In the genomic region with DNA sequence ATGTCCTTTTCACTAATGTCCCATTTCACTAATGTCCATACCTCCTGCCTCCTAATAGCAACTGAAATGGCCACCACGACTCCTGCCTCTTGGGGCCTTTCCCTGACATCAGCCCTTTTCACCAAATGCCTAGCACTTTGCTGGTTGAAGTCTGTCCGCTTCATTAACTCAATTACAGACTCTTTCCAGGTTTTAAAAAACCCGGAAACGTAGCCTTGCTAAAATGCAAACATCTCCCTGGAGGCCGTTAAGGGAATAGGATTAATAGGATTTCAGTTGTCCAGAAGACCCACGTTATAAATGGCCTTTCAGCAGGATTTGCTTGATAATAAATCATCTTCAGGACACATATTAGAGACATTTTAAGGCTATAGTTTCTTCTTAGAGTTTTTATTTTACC, we compare ENCODE assay signal across 11 cellular contexts.
"Had no signal": no experiment of that assay in that cellular context is flagged by ENCODE, and none has a peak within 500 bp of the region (broad histone marks: within the 10 kb centered on the region; RNA-seq: fewer than 3 reads in every experiment).

No MANE protein-coding gene starts in this region.

- H3K4me1 Mint-ChIP-seq: activated naive CD4-positive, alpha-beta T cell treated with anti-CD3 and anti-CD28 coated beads, Interleukin-2, amount 50 U/mL, for 24 hours had no signal

- FAIRE-seq: endometrium, pancreas had no signal

- DNase-seq: amniotic stem cell; brain microvascular endothelial cell; head of caudate nucleus; left lung; pancreas; stimulated activated CD4-positive, alpha-beta T cell treated with anti-CD3 and anti-CD28 coated beads, Interleukin-4, amount 100 ng/mL, for 4 hours; stimulated activated naive CD8-positive, alpha-beta T cell treated with anti-CD3 and anti-CD28 coated beads, Interleukin-15, amount 100 ng/mL, for 72 hours; testis had no signal

- H3K27ac ChIP-seq: brain microvascular endothelial cell, esophagus muscularis mucosa, left lung, pancreas, testis had no signal

- H3K27ac Mint-ChIP-seq: activated naive CD4-positive, alpha-beta T cell treated with anti-CD3 and anti-CD28 coated beads, Interleukin-2, amount 50 U/mL, for 24 hours; stimulated activated naive CD8-positive, alpha-beta T cell treated with anti-CD3 and anti-CD28 coated beads, Interleukin-15, amount 100 ng/mL, for 72 hours had no signal

- H3K4me3 ChIP-seq: esophagus muscularis mucosa, left lung, pancreas, testis had no signal

- H3K4me3 Mint-ChIP-seq: activated naive CD4-positive, alpha-beta T cell treated with anti-CD3 and anti-CD28 coated beads, Interleukin-2, amount 50 U/mL, for 24 hours; stimulated activated naive CD8-positive, alpha-beta T cell treated with anti-CD3 and anti-CD28 coated beads, Interleukin-15, amount 100 ng/mL, for 72 hours had no signal

- H3K9me3 ChIP-seq: esophagus muscularis mucosa, left lung, pancreas, testis had no signal

- H3K27me3 ChIP-seq: brain microvascular endothelial cell, esophagus muscularis mucosa, left lung, pancreas, testis had no signal

- H3K4me1 ChIP-seq: esophagus muscularis mucosa, left lung, testis had no signal

- H3K36me3 Mint-ChIP-seq: activated naive CD4-positive, alpha-beta T cell treated with anti-CD3 and anti-CD28 coated beads, Interleukin-2, amount 50 U/mL, for 24 hours had no signal

- H3K9me3 Mint-ChIP-seq: activated naive CD4-positive, alpha-beta T cell treated with anti-CD3 and anti-CD28 coated beads, Interleukin-2, amount 50 U/mL, for 24 hours; stimulated activated naive CD8-positive, alpha-beta T cell treated with anti-CD3 and anti-CD28 coated beads, Interleukin-15, amount 100 ng/mL, for 72 hours had no signal

- H3K36me3 ChIP-seq: brain microvascular endothelial cell, esophagus muscularis mucosa, left lung, pancreas had no signal

- H3K27me3 Mint-ChIP-seq: activated naive CD4-positive, alpha-beta T cell treated with anti-CD3 and anti-CD28 coated beads, Interleukin-2, amount 50 U/mL, for 24 hours; stimulated activated naive CD8-positive, alpha-beta T cell treated with anti-CD3 and anti-CD28 coated beads, Interleukin-15, amount 100 ng/mL, for 72 hours had no signal
